34 cellular contexts compared by ENCODE assay signal in genomic region chr2:147621656-147622197, GRCh38.
"Had no signal": no experiment of that assay in that cellular context is flagged by ENCODE, and none has a peak within 500 bp of the region (broad histone marks: within the 10 kb centered on the region; RNA-seq: fewer than 3 reads in every experiment).

No MANE protein-coding gene starts in this region.

- H3K9me3 ChIP-seq: adrenal gland, body of pancreas, breast epithelium had no signal

- H3K27me3 Mint-ChIP-seq: activated CD4-positive, alpha-beta memory T cell treated with anti-CD3 and anti-CD28 coated beads for 36 hours; activated CD4-positive, alpha-beta T cell treated with anti-CD3 and anti-CD28 coated beads, Interleukin-2, amount 10 ng/mL, durations not matched to agents 24 days and 14 days; activated CD8-positive, alpha-beta T cell treated with anti-CD3 and anti-CD28 coated beads for 36 hours; activated naive CD8-positive, alpha-beta T cell treated with anti-CD3 and anti-CD28 coated beads for 36 hours; activated T-helper 17 cell treated with anti-CD3 and anti-CD28 coated beads, Interleukin-2, amount 50 U/mL, for 72 hours had no signal

- H3K4me3 Mint-ChIP-seq: activated B cell treated with CpG ODN at 0.5 μM for 24 hours; activated CD4-positive, alpha-beta memory T cell treated with anti-CD3 and anti-CD28 coated beads for 36 hours; activated CD4-positive, alpha-beta T cell treated with anti-CD3 and anti-CD28 coated beads, Interleukin-2, amount 10 ng/mL, durations not matched to agents 24 days and 14 days; activated CD8-positive, alpha-beta T cell treated with anti-CD3 and anti-CD28 coated beads for 36 hours; activated naive CD4-positive, alpha-beta T cell treated with anti-CD3 and anti-CD28 coated beads for 36 hours; activated naive CD8-positive, alpha-beta T cell treated with anti-CD3 and anti-CD28 coated beads for 36 hours; activated T-cell treated with anti-CD3 and anti-CD28 coated beads, Interleukin-2, amount 50 U/mL, for 4 hours; activated T-cell treated with anti-CD3 and anti-CD28 coated beads, Interleukin-2, amount 50 U/mL, for 72 hours; activated T-helper 1 cell treated with anti-CD3 and anti-CD28 coated beads, Interleukin-12 subunit alpha, Interleukin-12 subunit beta, Interleukin-2, Interleukin-4 antibody, amounts not matched to agents 30 ng/mL and 10 ng/mL and 1 ng/mL, durations not matched to agents 14 hours and 24 hours and 36 hours; activated T-helper 17 cell treated with anti-CD3 and anti-CD28 coated beads, Interleukin-2, amount 50 U/mL, for 72 hours; T-helper 1 cell treated with Interleukin-12 subunit alpha and Interleukin-12 subunit beta and Interleukin-4 antibody, amounts not matched to agents 30 μg/mL and 1 μg/mL, for 36 hours; T-helper 2 cell treated with Interferon-gamma antibody and Interleukin-4, amounts not matched to agents 5 μg/mL and 100 μg/mL, for 36 hours had no signal

- H3K27ac Mint-ChIP-seq: activated B cell treated with CpG ODN at 0.5 μM for 24 hours; activated CD4-positive, alpha-beta memory T cell treated with anti-CD3 and anti-CD28 coated beads for 36 hours; activated CD8-positive, alpha-beta T cell treated with anti-CD3 and anti-CD28 coated beads for 36 hours; activated naive CD4-positive, alpha-beta T cell treated with anti-CD3 and anti-CD28 coated beads for 36 hours; activated naive CD4-positive, alpha-beta T cell treated with anti-CD3 and anti-CD28 coated beads, Interleukin-2, amount 50 U/mL, for 72 hours; activated naive CD8-positive, alpha-beta T cell treated with anti-CD3 and anti-CD28 coated beads for 36 hours; activated T-helper 1 cell treated with anti-CD3 and anti-CD28 coated beads, Interleukin-12 subunit alpha, Interleukin-12 subunit beta, Interleukin-2, Interleukin-4 antibody, amounts not matched to agents 30 ng/mL and 10 ng/mL and 1 ng/mL, durations not matched to agents 14 hours and 24 hours and 36 hours; T-helper 1 cell treated with Interleukin-12 subunit alpha and Interleukin-12 subunit beta and Interleukin-4 antibody, amounts not matched to agents 30 μg/mL and 1 μg/mL, for 36 hours; T-helper 2 cell treated with Interferon-gamma antibody and Interleukin-4, amounts not matched to agents 5 μg/mL and 100 μg/mL, for 36 hours had no signal

- H3K27ac ChIP-seq: adrenal gland, body of pancreas, brain microvascular endothelial cell, breast epithelium, VCaP had no signal

- H3K36me3 ChIP-seq: adrenal gland, brain microvascular endothelial cell, breast epithelium had no signal

- H3K4me3 ChIP-seq: adrenal gland, body of pancreas, breast epithelium had no signal

- H3K36me3 Mint-ChIP-seq: activated CD4-positive, alpha-beta memory T cell treated with anti-CD3 and anti-CD28 coated beads for 36 hours had no signal

- DNase-seq: activated B cell treated with CpG ODN at 0.5 μM for 24 hours; activated CD4-positive, alpha-beta memory T cell treated with anti-CD3 and anti-CD28 coated beads for 36 hours; activated CD4-positive, alpha-beta T cell treated with anti-CD3 and anti-CD28 coated beads for 4 hours; activated CD4-positive, alpha-beta T cell treated with anti-CD3 and anti-CD28 coated beads, Interleukin-2, amount 10 ng/mL, durations not matched to agents 24 days and 14 days; activated CD4-positive, alpha-beta T cell treated with anti-CD3 and anti-CD28 coated beads, Interleukin-2, amount 50 U/mL, for 1 hour; activated CD4-positive, alpha-beta T cell treated with anti-CD3 and anti-CD28 coated beads, Interleukin-2, amount 50 U/mL, for 4 hours; activated CD4-positive, CD25-positive, alpha-beta regulatory T cell treated with anti-CD3 and anti-CD28 coated beads, Interleukin-2, amount 50 U/mL, for 72 hours; activated CD8-positive, alpha-beta memory T cell treated with anti-CD3 and anti-CD28 coated beads, Interleukin-2, amount 50 U/mL, for 4 hours; activated CD8-positive, alpha-beta T cell treated with anti-CD3 and anti-CD28 coated beads for 36 hours; activated effector memory CD4-positive, alpha-beta T cell treated with anti-CD3 and anti-CD28 coated beads, Interleukin-2, amount 50 U/mL, for 16 hours; activated gamma-delta T cell treated with Interleukin-2 at 50 U/mL for 16 hours; activated naive CD4-positive, alpha-beta T cell; activated naive CD4-positive, alpha-beta T cell treated with anti-CD3 and anti-CD28 coated beads for 36 hours; activated naive CD8-positive, alpha-beta T cell treated with anti-CD3 and anti-CD28 coated beads for 36 hours; activated T-cell treated with anti-CD3 and anti-CD28 coated beads for 4 hours; activated T-cell treated with anti-CD3 and anti-CD28 coated beads, Interleukin-2, amount 50 U/mL, for 1 hour; activated T-cell treated with anti-CD3 and anti-CD28 coated beads, Interleukin-2, amount 50 U/mL, for 4 hours; activated T-cell treated with anti-CD3 and anti-CD28 coated beads, Interleukin-2, amount 50 U/mL, for 72 hours; adrenal gland; amniotic stem cell; aorta; body of pancreas; brain microvascular endothelial cell; central memory CD4-positive, alpha-beta T cell; T-helper 1 cell; T-helper 2 cell; T-helper 9 cell had no signal

- H3K9me3 Mint-ChIP-seq: activated B cell treated with CpG ODN at 0.5 μM for 24 hours; activated CD4-positive, alpha-beta memory T cell treated with anti-CD3 and anti-CD28 coated beads for 36 hours; activated CD8-positive, alpha-beta T cell treated with anti-CD3 and anti-CD28 coated beads for 36 hours; activated naive CD4-positive, alpha-beta T cell treated with anti-CD3 and anti-CD28 coated beads for 36 hours; activated naive CD4-positive, alpha-beta T cell treated with anti-CD3 and anti-CD28 coated beads, Interleukin-2, amount 50 U/mL, for 72 hours; activated T-cell treated with anti-CD3 and anti-CD28 coated beads, Interleukin-2, amount 50 U/mL, for 4 hours; activated T-cell treated with anti-CD3 and anti-CD28 coated beads, Interleukin-2, amount 50 U/mL, for 72 hours; activated T-helper 1 cell treated with anti-CD3 and anti-CD28 coated beads, Interleukin-12 subunit alpha, Interleukin-12 subunit beta, Interleukin-2, Interleukin-4 antibody, amounts not matched to agents 30 ng/mL and 10 ng/mL and 1 ng/mL, durations not matched to agents 14 hours and 24 hours and 36 hours; activated T-helper 17 cell treated with anti-CD3 and anti-CD28 coated beads, Interleukin-2, amount 50 U/mL, for 72 hours; T-helper 1 cell treated with Interleukin-12 subunit alpha and Interleukin-12 subunit beta and Interleukin-4 antibody, amounts not matched to agents 30 μg/mL and 1 μg/mL, for 36 hours; T-helper 2 cell treated with Interferon-gamma antibody and Interleukin-4, amounts not matched to agents 5 μg/mL and 100 μg/mL, for 36 hours had no signal

- H3K4me1 ChIP-seq: adrenal gland, body of pancreas, breast epithelium had no signal

- H3K27me3 ChIP-seq: adrenal gland, body of pancreas, brain microvascular endothelial cell, breast epithelium had no signal
